Comparison of ENCODE assay signal across 2 cellular contexts in genomic region chr10:29843143-29843542, GRCh38.
TF ChIP-seq lines count a peak whose summit lies in the region.

No MANE protein-coding gene starts in this region.

TF ChIP-seq in IMR-90, 13 proteins besides CTCF, POLR2A, EP300 and RAD21 (continued from another document):
- TF ChIP-seq USF2 (IDR thresholded peaks at IDR 0.05; ENCODE audit: low read depth, low read length) (no peak), NFE2L2 (IDR thresholded peaks at IDR 0.05; ENCODE audit: low read depth, low read length) (no peak), MAZ (IDR thresholded peaks at IDR 0.05; ENCODE audit: borderline replicate concordance, low read depth, low read length) (no peak), MXI1 (IDR thresholded peaks at IDR 0.05; ENCODE audit: borderline replicate concordance, low read depth, low read length) (no peak), ELK1 (IDR thresholded peaks at IDR 0.05; ENCODE audit: borderline replicate concordance, low read depth, low read length) (no peak), CEBPB (IDR thresholded peaks at IDR 0.05; ENCODE audit: low read depth, low read length) (no peak), MAFK (IDR thresholded peaks at IDR 0.05; ENCODE audit: low read depth, low read length) (no peak), BHLHE40 (IDR thresholded peaks at IDR 0.05; ENCODE audit: low read depth, low read length) (no peak), CHD1 (IDR thresholded peaks at IDR 0.05; ENCODE audit: low read depth, low read length) (no peak), SMC3 (IDR thresholded peaks at IDR 0.05; ENCODE audit: low read depth, low read length) (no peak), FOS (IDR thresholded peaks at IDR 0.05; ENCODE audit: low read depth, low read length) (no peak)

TF ChIP-seq in GM12891, 5 proteins besides CTCF, POLR2A, EP300 and RAD21 (continued from another document):
- TF ChIP-seq TAF1 (IDR thresholded peaks at IDR 0.05; ENCODE audit: low read depth, low read length) (no peak), POLR2AphosphoS5 (IDR thresholded peaks at IDR 0.05; ENCODE audit: low read depth, low read length) (no peak)
